11 cellular contexts compared by ENCODE assay signal in genomic region chr3:194274424-194275085, GRCh38.
DNase-seq lines count a peak whose midpoint lies in the region; ATAC-seq and TF ChIP-seq lines count a peak whose summit lies in the region.
"Had no signal": no experiment of that assay in that cellular context is flagged by ENCODE, and none has a peak within 500 bp of the region (broad histone marks: within the 10 kb centered on the region; RNA-seq: fewer than 3 reads in every experiment).

No MANE protein-coding gene starts in this region.

- DNase-seq in activated CD8-positive, alpha-beta memory T cell treated with anti-CD3 and anti-CD28 coated beads, Interleukin-2, amount 10 ng/mL, durations not matched to agents 7 days and 5 days = no peak
- no peak for DNase-seq in activated CD8-positive, alpha-beta memory T cell treated with anti-CD3 and anti-CD28 coated beads, Interleukin-2, amount 50 U/mL, for 4 hours
- DNase-seq in activated CD4-positive, alpha-beta memory T cell treated with anti-CD3 and anti-CD28 coated beads for 36 hours = peak; percentile 1
- no peak for DNase-seq in RPMI8226
- DNase-seq: NCI-H1694 treated with DMSO at 0.1 percent for 48 hours, SHP77 treated with DMSO at 0.1 percent for 48 hours had no signal

- POLR2A ChIA-PET in activated CD4-positive, alpha-beta memory T cell treated with anti-CD3 and anti-CD28 coated beads for 36 hours (lab: Charles Lee) = no interaction called here

- no peak overlapping the region for H3K9ac ChIP-seq in stomach smooth muscle (ENCODE audit: low read length in 2 of 2)

- intact Hi-C loops in activated CD4-positive, alpha-beta memory T cell treated with anti-CD3 and anti-CD28 coated beads for 36 hours (cut with micrococcal nuclease) = no loop called here

- peak overlapping the region; percentile 18 for H3K27ac Mint-ChIP-seq in activated CD8-positive, alpha-beta memory T cell treated with anti-CD3 and anti-CD28 coated beads, Interleukin-2, amount 10 ng/mL, durations not matched to agents 7 days and 5 days
- no peak overlapping the region for H3K27ac Mint-ChIP-seq in activated CD4-positive, alpha-beta memory T cell treated with anti-CD3 and anti-CD28 coated beads for 36 hours

- H3K4me1 ChIP-seq in gastroesophageal sphincter (peaks cover 22 to 96% (median 49%) of the 10 kb centered on the region in 3 donors), stomach smooth muscle (ENCODE audit: control insufficient read depth, insufficient read depth, low read length) (peaks cover 70% of the 10 kb centered on the region)

- CTCF ChIA-PET in activated CD8-positive, alpha-beta memory T cell treated with anti-CD3 and anti-CD28 coated beads, Interleukin-2, amount 10 ng/mL, durations not matched to agents 7 days and 5 days (lab: Charles Lee) = no interaction called here
- CTCF ChIA-PET in activated CD4-positive, alpha-beta memory T cell treated with anti-CD3 and anti-CD28 coated beads for 36 hours (lab: Charles Lee) = no interaction called here

- no peak for TF ChIP-seq POLR2A in gastroesophageal sphincter (IDR thresholded peaks at IDR 0.05)

- no peaks in the 10 kb centered on the region for H3K36me3 Mint-ChIP-seq in activated CD8-positive, alpha-beta memory T cell treated with anti-CD3 and anti-CD28 coated beads, Interleukin-2, amount 10 ng/mL, durations not matched to agents 7 days and 5 days
- no peaks in the 10 kb centered on the region for H3K36me3 Mint-ChIP-seq in activated CD4-positive, alpha-beta memory T cell treated with anti-CD3 and anti-CD28 coated beads for 36 hours

- peak in 1 of 4 experiments; percentile 21 for TF ChIP-seq CTCF in gastroesophageal sphincter (IDR thresholded peaks at IDR 0.05)

- WGBS in gastroesophageal sphincter (ENCODE audit: low coverage in 1 of 2), 2 donors = 32 to 47% methylated on average over 3 to 4 of the region's 4 CpGs

- peaks cover 10% of the 10 kb centered on the region for H3K4me1 Mint-ChIP-seq in activated CD8-positive, alpha-beta memory T cell treated with anti-CD3 and anti-CD28 coated beads, Interleukin-2, amount 10 ng/mL, durations not matched to agents 7 days and 5 days
- peaks cover 4% of the 10 kb centered on the region for H3K4me1 Mint-ChIP-seq in activated CD4-positive, alpha-beta memory T cell treated with anti-CD3 and anti-CD28 coated beads for 36 hours (ENCODE audit: low read depth)

- no peak overlapping the region for H3K4me3 Mint-ChIP-seq in activated CD8-positive, alpha-beta memory T cell treated with anti-CD3 and anti-CD28 coated beads, Interleukin-2, amount 10 ng/mL, durations not matched to agents 7 days and 5 days
- no peak overlapping the region for H3K4me3 Mint-ChIP-seq in activated CD4-positive, alpha-beta memory T cell treated with anti-CD3 and anti-CD28 coated beads for 36 hours

- no peaks in the 10 kb centered on the region for H3K9me3 Mint-ChIP-seq in activated CD8-positive, alpha-beta memory T cell treated with anti-CD3 and anti-CD28 coated beads, Interleukin-2, amount 10 ng/mL, durations not matched to agents 7 days and 5 days (ENCODE audit: low read depth)
- H3K9me3 Mint-ChIP-seq in activated CD4-positive, alpha-beta memory T cell treated with anti-CD3 and anti-CD28 coated beads for 36 hours = no peaks in the 10 kb centered on the region

- H3K27ac ChIP-seq in gastroesophageal sphincter (peak overlapping the region in 3 of 4 donors; percentile 73 to 86 (median 83)), stomach smooth muscle (ENCODE audit: low read length) (peak overlapping the region; percentile 58)
- H3K27ac ChIP-seq: right lobe of liver had no signal

- H3K4me3 ChIP-seq in gastroesophageal sphincter (no peak overlapping the region), stomach smooth muscle (ENCODE audit: low read length in 2 of 2) (no peak overlapping the region)
- H3K4me3 ChIP-seq: right lobe of liver had no signal

- H3K27me3 Mint-ChIP-seq in activated CD8-positive, alpha-beta memory T cell treated with anti-CD3 and anti-CD28 coated beads, Interleukin-2, amount 10 ng/mL, durations not matched to agents 7 days and 5 days = peaks cover 7% of the 10 kb centered on the region
- peaks cover 2% of the 10 kb centered on the region for H3K27me3 Mint-ChIP-seq in activated CD4-positive, alpha-beta memory T cell treated with anti-CD3 and anti-CD28 coated beads for 36 hours

- no peaks in the 10 kb centered on the region for H3K36me3 ChIP-seq in gastroesophageal sphincter
- no peaks in the 10 kb centered on the region for H3K36me3 ChIP-seq in stomach smooth muscle (ENCODE audit: control insufficient read depth in 2 of 2, insufficient read depth in 2 of 2, low read length in 2 of 2)
- H3K36me3 ChIP-seq: right lobe of liver had no signal

- no peaks in the 10 kb centered on the region for H3K9me3 ChIP-seq in gastroesophageal sphincter
- no peaks in the 10 kb centered on the region for H3K9me3 ChIP-seq in stomach smooth muscle (ENCODE audit: control insufficient read depth in 2 of 2, low read length in 2 of 2)
- H3K9me3 ChIP-seq: right lobe of liver had no signal

- H3K27me3 ChIP-seq in gastroesophageal sphincter (no peaks in the 10 kb centered on the region), stomach smooth muscle (ENCODE audit: control insufficient read depth in 1 of 2, insufficient read depth in 2 of 2, low read length in 2 of 2) (no peaks in the 10 kb centered on the region)
- H3K27me3 ChIP-seq: right lobe of liver had no signal

- no peak for TF ChIP-seq EP300 in gastroesophageal sphincter (IDR thresholded peaks at IDR 0.05)

- no peak for ATAC-seq in activated CD8-positive, alpha-beta memory T cell treated with anti-CD3 and anti-CD28 coated beads, Interleukin-2, amount 10 ng/mL, durations not matched to agents 7 days and 5 days
- ATAC-seq in gastroesophageal sphincter = no peak
- no peak for ATAC-seq in SK-N-SH treated with all-trans-retinoic acid at 6 μM for 48 hours
- no peak for ATAC-seq in GM19467 (IDR thresholded peaks at IDR 0.05; ENCODE audit: unreplicated experiment)
- ATAC-seq: right lobe of liver had no signal

TF ChIP-seq in SK-N-SH treated with all-trans-retinoic acid at 6 μM for 48 hours, 23 proteins besides CTCF, POLR2A, EP300 and RAD21:
- TF ChIP-seq BACH2 (CRISPR knock-in tag; IDR thresholded peaks at IDR 0.05; ENCODE audit: borderline replicate concordance) (no peak), TCF4 (CRISPR knock-in tag; IDR thresholded peaks at IDR 0.05; ENCODE audit: borderline replicate concordance) (no peak), CSDC2 (CRISPR knock-in tag; IDR thresholded peaks at IDR 0.05) (no peak), RARB (CRISPR knock-in tag; IDR thresholded peaks at IDR 0.05) (no peak), ZNF8 (CRISPR knock-in tag; IDR thresholded peaks at IDR 0.05) (no peak), TOX (CRISPR knock-in tag; IDR thresholded peaks at IDR 0.05; ENCODE audit: borderline replicate concordance) (no peak), ISL1 (CRISPR knock-in tag; IDR thresholded peaks at IDR 0.05) (no peak), CREB5 (CRISPR knock-in tag; IDR thresholded peaks at IDR 0.05; ENCODE audit: low read depth) (no peak)
TF ChIP-seq in SK-N-SH treated with all-trans-retinoic acid at 6 μM for 48 hours: peak in this region for 0.
